In the genomic region with DNA sequence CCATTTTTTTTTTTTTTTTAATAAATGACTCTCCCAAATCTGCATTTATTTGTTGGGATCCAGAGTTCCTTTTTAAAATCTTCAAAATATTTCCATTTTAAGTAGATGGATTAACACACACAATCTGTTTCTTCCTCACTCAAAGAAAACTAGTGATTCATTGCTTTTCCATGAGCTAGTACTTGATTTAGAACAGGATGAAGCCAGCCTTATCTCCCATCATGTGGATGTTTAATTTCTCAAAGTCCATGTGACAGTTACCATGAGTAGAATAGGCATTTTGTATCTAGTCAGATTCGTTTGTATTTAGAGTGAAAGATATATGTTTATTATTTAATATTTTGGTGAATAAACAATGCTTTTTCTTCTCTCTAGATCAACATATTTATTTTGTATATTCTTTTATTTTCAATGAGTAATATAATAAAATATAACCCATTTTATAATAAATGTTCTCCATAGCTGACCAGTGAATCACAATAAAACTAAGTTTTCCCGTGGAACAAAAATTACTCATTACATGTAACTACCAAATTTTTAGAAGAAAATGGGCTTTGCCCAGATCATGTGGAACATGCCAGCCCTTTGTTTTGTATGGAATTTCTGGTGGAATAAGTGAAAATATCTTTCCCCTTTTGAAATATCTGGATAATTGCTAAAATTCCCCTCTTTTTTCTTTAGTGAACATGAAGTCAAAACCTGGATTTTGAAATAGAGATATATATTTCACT, we compare ENCODE assay signal across 1 cellular context.
TF ChIP-seq lines count a peak whose summit lies in the region.

No MANE protein-coding gene starts in this region.

TF ChIP-seq in SK-N-SH, 30 proteins besides CTCF, POLR2A, EP300 and RAD21 (continued from another document):
- TF ChIP-seq, protein P1, sequence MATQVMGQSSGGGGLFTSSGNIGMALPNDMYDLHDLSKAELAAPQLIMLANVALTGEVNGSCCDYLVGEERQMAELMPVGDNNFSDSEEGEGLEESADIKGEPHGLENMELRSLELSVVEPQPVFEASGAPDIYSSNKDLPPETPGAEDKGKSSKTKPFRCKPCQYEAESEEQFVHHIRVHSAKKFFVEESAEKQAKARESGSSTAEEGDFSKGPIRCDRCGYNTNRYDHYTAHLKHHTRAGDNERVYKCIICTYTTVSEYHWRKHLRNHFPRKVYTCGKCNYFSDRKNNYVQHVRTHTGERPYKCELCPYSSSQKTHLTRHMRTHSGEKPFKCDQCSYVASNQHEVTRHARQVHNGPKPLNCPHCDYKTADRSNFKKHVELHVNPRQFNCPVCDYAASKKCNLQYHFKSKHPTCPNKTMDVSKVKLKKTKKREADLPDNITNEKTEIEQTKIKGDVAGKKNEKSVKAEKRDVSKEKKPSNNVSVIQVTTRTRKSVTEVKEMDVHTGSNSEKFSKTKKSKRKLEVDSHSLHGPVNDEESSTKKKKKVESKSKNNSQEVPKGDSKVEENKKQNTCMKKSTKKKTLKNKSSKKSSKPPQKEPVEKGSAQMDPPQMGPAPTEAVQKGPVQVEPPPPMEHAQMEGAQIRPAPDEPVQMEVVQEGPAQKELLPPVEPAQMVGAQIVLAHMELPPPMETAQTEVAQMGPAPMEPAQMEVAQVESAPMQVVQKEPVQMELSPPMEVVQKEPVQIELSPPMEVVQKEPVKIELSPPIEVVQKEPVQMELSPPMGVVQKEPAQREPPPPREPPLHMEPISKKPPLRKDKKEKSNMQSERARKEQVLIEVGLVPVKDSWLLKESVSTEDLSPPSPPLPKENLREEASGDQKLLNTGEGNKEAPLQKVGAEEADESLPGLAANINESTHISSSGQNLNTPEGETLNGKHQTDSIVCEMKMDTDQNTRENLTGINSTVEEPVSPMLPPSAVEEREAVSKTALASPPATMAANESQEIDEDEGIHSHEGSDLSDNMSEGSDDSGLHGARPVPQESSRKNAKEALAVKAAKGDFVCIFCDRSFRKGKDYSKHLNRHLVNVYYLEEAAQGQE (IDR thresholded peaks at IDR 0.05; ENCODE audit: low read depth, low read length) = no peak
- TF ChIP-seq SIN3A (IDR thresholded peaks at IDR 0.05; ENCODE audit: borderline replicate concordance, low read depth, low read length) (no peak), TEAD4 (IDR thresholded peaks at IDR 0.05; ENCODE audit: borderline replicate concordance, insufficient read depth) (peak; percentile 57; the same call in 1 of the 2 replicates), MEF2A (IDR thresholded peaks at IDR 0.05; ENCODE audit: borderline replicate concordance, low read depth) (peak; percentile 67), RCOR1 (IDR thresholded peaks at IDR 0.05; ENCODE audit: low read length) (no peak), ELF1 (IDR thresholded peaks at IDR 0.05) (no peak), NRF1 (IDR thresholded peaks at IDR 0.05; ENCODE audit: low read depth, low read length) (no peak), FOSL2 (IDR thresholded peaks at IDR 0.05; ENCODE audit: borderline replicate concordance, low read depth) (peak; percentile 62; the same call in 1 of the 2 replicates), POLR2AphosphoS5 (IDR thresholded peaks at IDR 0.05; ENCODE audit: low read depth, low read length) (peak; percentile 68; the same call in 1 of the 2 replicates)
- TF ChIP-seq, protein P2, sequence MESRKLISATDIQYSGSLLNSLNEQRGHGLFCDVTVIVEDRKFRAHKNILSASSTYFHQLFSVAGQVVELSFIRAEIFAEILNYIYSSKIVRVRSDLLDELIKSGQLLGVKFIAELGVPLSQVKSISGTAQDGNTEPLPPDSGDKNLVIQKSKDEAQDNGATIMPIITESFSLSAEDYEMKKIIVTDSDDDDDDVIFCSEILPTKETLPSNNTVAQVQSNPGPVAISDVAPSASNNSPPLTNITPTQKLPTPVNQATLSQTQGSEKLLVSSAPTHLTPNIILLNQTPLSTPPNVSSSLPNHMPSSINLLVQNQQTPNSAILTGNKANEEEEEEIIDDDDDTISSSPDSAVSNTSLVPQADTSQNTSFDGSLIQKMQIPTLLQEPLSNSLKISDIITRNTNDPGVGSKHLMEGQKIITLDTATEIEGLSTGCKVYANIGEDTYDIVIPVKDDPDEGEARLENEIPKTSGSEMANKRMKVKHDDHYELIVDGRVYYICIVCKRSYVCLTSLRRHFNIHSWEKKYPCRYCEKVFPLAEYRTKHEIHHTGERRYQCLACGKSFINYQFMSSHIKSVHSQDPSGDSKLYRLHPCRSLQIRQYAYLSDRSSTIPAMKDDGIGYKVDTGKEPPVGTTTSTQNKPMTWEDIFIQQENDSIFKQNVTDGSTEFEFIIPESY (IDR thresholded peaks at IDR 0.05; ENCODE audit: borderline replicate concordance, low read depth) = 0 out of 2 replicates have a peak, but pooled peaks have one; percentile 28
